Comparison of ENCODE assay signal across 14 cellular contexts in the genomic region with DNA sequence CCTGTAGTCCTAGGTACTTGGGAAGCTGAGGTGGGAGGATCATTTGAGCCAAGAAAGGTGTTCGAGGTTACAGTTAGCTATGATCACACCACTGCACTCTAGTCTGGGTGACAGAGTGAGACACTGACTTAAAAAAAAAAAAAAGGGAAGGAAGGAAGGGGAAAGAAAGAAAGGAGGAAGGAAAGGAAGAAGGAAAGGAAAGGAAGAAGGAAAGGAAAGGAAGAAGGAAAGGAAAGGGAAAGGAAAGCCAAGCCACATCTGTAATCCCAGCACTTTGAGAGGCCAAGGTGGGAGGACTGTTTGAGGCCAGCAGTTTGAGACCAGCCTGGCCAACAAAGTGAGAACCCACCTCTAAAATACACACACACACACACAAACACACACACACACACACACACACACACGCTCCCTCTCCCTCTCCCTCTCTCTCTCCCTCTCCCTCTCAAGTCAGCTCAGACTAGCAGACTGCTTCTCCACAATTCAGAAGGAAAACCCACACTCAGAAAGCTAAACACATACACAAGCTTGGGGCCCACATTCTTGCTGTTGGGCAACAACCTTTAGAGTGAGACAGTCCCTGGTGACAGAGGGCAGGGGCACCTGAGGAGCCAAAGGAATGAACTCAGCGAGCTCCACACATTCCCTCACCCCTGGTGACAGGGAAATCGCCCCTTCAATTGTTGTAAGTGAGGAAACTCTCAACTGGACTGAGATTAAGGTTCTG. TPM values are rescaled to one million over a fixed set of nuclear protein-coding genes. Genes with fewer than 3 reads are reported as not detected.
DNase-seq lines count a peak whose midpoint lies in the region; ATAC-seq and TF ChIP-seq lines count a peak whose summit lies in the region.
"Had no signal": no experiment of that assay in that cellular context is flagged by ENCODE, and none has a peak within 500 bp of the region (broad histone marks: within the 10 kb centered on the region; RNA-seq: fewer than 3 reads in every experiment).

No MANE protein-coding gene starts in this region.

- H3K27me3 Mint-ChIP-seq in activated naive CD4-positive, alpha-beta T cell treated with anti-CD3 and anti-CD28 coated beads for 36 hours (ENCODE audit: low read depth): no peaks in the 10 kb centered on the region
- peaks cover 3% of the 10 kb centered on the region for H3K27me3 Mint-ChIP-seq in glutamatergic neuron (ENCODE audit: unreplicated experiment)
- H3K27me3 Mint-ChIP-seq in stimulated activated naive B cell treated with anti-CD40 and anti-IgM and Interleukin-4, amounts not matched to agents 10 μg/mL and 1 μg/mL and 100 μg/mL, for 72 hours: no peaks in the 10 kb centered on the region

- H3K4me1 ChIP-seq in OCI-LY7 (ENCODE audit: insufficient read depth, low read length, poor library complexity, severe bottlenecking): peaks cover 52% of the 10 kb centered on the region
- 0 out of 2 replicates have a peak, but pooled peaks cover 3% of the 10 kb centered on the region for H3K4me1 ChIP-seq in BE2C
- H3K4me1 ChIP-seq: HAP-1 had no signal

- intact Hi-C loops in activated naive CD4-positive, alpha-beta T cell treated with anti-CD3 and anti-CD28 coated beads for 36 hours (cut with micrococcal nuclease): no loop called here
- intact Hi-C loops in OCI-LY7 (cut with micrococcal nuclease; ENCODE audit: unreplicated experiment): no loop called here

- peaks cover 18% of the 10 kb centered on the region; the same call in 1 of the 2 replicates for H3K79me2 ChIP-seq in OCI-LY7 (ENCODE audit: insufficient read depth, low read depth, low read length)

- TF ChIP-seq CTCF in OCI-LY7 (conservative IDR thresholded peaks at IDR 0.05; ENCODE audit: low read length) (no peak), glutamatergic neuron (IDR thresholded peaks at IDR 0.05; ENCODE audit: partially characterized antibody, unreplicated experiment) (no peak), BE2C (IDR thresholded peaks at IDR 0.05; ENCODE audit: low read depth, low read length) (no peak)

- no peak for DNase-seq in activated naive CD4-positive, alpha-beta T cell treated with anti-CD3 and anti-CD28 coated beads for 36 hours
- no peak for DNase-seq in activated naive CD4-positive, alpha-beta T cell treated with anti-CD3 and anti-CD28 coated beads, Interleukin-2, amount 50 U/mL, for 72 hours (ENCODE audit: low spot score in 2 of 2)
- DNase-seq in OCI-LY7 (ENCODE audit: low spot score) (no peak), glutamatergic neuron (no peak), GM19240 (ENCODE audit: insufficient read length, low spot score) (no peak), BE2C (no peak)
- no peak for DNase-seq in stimulated activated naive B cell treated with anti-CD40 and anti-IgM and Interleukin-4, amounts not matched to agents 10 μg/mL and 1 μg/mL and 100 μg/mL, for 72 hours
- DNase-seq: anterior cingulate cortex; NCI-H187; stimulated activated CD4-positive, alpha-beta T cell treated with anti-CD3 and anti-CD28 coated beads, Interleukin-4, amount 100 ng/mL, for 1 hour; WERI-Rb-1 had no signal

- H3K9me3 ChIP-seq in OCI-LY7 (ENCODE audit: low read length) (no peaks in the 10 kb centered on the region), BE2C (no peaks in the 10 kb centered on the region; the same call in 1 of the 2 replicates)
- H3K9me3 ChIP-seq: HAP-1 had no signal

- no peaks in the 10 kb centered on the region for H4K20me1 ChIP-seq in OCI-LY7 (ENCODE audit: insufficient read depth, low read length)

- no peaks in the 10 kb centered on the region for H3K36me3 Mint-ChIP-seq in activated naive CD4-positive, alpha-beta T cell treated with anti-CD3 and anti-CD28 coated beads for 36 hours (ENCODE audit: low read depth)
- peaks cover 0 to 5% of the 10 kb centered on the region in 2 donors for H3K36me3 Mint-ChIP-seq in activated naive CD4-positive, alpha-beta T cell treated with anti-CD3 and anti-CD28 coated beads, Interleukin-2, amount 50 U/mL, for 72 hours
- H3K36me3 Mint-ChIP-seq in glutamatergic neuron (ENCODE audit: unreplicated experiment): no peaks in the 10 kb centered on the region
- H3K36me3 Mint-ChIP-seq in stimulated activated naive B cell treated with anti-CD40 and anti-IgM and Interleukin-4, amounts not matched to agents 10 μg/mL and 1 μg/mL and 100 μg/mL, for 72 hours: peaks cover 0 to 3% of the 10 kb centered on the region in 2 donors

- ATAC-seq in activated naive CD4-positive, alpha-beta T cell treated with anti-CD3 and anti-CD28 coated beads, Interleukin-2, amount 50 U/mL, for 72 hours: no peak
- peak in 1 of 2 donors; percentile 15 for ATAC-seq in stimulated activated naive B cell treated with anti-CD40 and anti-IgM and Interleukin-4, amounts not matched to agents 10 μg/mL and 1 μg/mL and 100 μg/mL, for 72 hours (replicated peaks)
- no peak for ATAC-seq in HG03439 (IDR thresholded peaks at IDR 0.05; ENCODE audit: unreplicated experiment)
- ATAC-seq: Panc1 had no signal

- H3K9me2 ChIP-seq in OCI-LY7 (ENCODE audit: insufficient read depth, low read length): no peaks in the 10 kb centered on the region

- POLR2A ChIA-PET in OCI-LY7 (lab: Charles Lee): interaction anchor here (0.6 to 0.8 kb wide), 2 partner anchors 149 to 176 kb away, joined by 3 to 5 read pairs; no protein-coding TSS in a partner anchor

- H3K9me3 Mint-ChIP-seq in activated naive CD4-positive, alpha-beta T cell treated with anti-CD3 and anti-CD28 coated beads for 36 hours: no peaks in the 10 kb centered on the region
- no peaks in the 10 kb centered on the region for H3K9me3 Mint-ChIP-seq in activated naive CD4-positive, alpha-beta T cell treated with anti-CD3 and anti-CD28 coated beads, Interleukin-2, amount 50 U/mL, for 72 hours
- peaks cover 7% of the 10 kb centered on the region for H3K9me3 Mint-ChIP-seq in glutamatergic neuron (ENCODE audit: unreplicated experiment)
- H3K9me3 Mint-ChIP-seq in stimulated activated naive B cell treated with anti-CD40 and anti-IgM and Interleukin-4, amounts not matched to agents 10 μg/mL and 1 μg/mL and 100 μg/mL, for 72 hours: no peaks in the 10 kb centered on the region

- H3K4me2 ChIP-seq in OCI-LY7 (ENCODE audit: low read length): peak overlapping the region; percentile 66

- H2AFZ ChIP-seq in OCI-LY7 (ENCODE audit: low read length): no peak overlapping the region

- peaks cover 44% of the 10 kb centered on the region for H3K4me1 Mint-ChIP-seq in activated naive CD4-positive, alpha-beta T cell treated with anti-CD3 and anti-CD28 coated beads for 36 hours (ENCODE audit: low read depth)
- peaks cover 2% of the 10 kb centered on the region for H3K4me1 Mint-ChIP-seq in glutamatergic neuron (ENCODE audit: low read depth, unreplicated experiment)
- H3K4me1 Mint-ChIP-seq in stimulated activated naive B cell treated with anti-CD40 and anti-IgM and Interleukin-4, amounts not matched to agents 10 μg/mL and 1 μg/mL and 100 μg/mL, for 72 hours: peaks cover 27 to 51% of the 10 kb centered on the region in 2 donors

- H3K4me3 ChIP-seq in OCI-LY7 (ENCODE audit: low read depth, low read length, poor library complexity, severe bottlenecking) (peak overlapping the region; percentile 50), BE2C (ENCODE audit: low read depth, low read length) (no peak overlapping the region)
- H3K4me3 ChIP-seq: HAP-1 had no signal

- H3K36me3 ChIP-seq in OCI-LY7 (ENCODE audit: insufficient read depth, low read length): no peaks in the 10 kb centered on the region
- H3K36me3 ChIP-seq in BE2C: no peaks in the 10 kb centered on the region
- H3K36me3 ChIP-seq: HAP-1 had no signal

- H3K4me3 Mint-ChIP-seq in activated naive CD4-positive, alpha-beta T cell treated with anti-CD3 and anti-CD28 coated beads for 36 hours: no peak overlapping the region
- H3K4me3 Mint-ChIP-seq in glutamatergic neuron (ENCODE audit: unreplicated experiment): peak overlapping the region; percentile 45
- H3K4me3 Mint-ChIP-seq in stimulated activated naive B cell treated with anti-CD40 and anti-IgM and Interleukin-4, amounts not matched to agents 10 μg/mL and 1 μg/mL and 100 μg/mL, for 72 hours: peak overlapping the region; percentile 35 to 71

- peak overlapping the region; percentile 20 for H3K27ac ChIP-seq in OCI-LY7 (ENCODE audit: low read depth, low read length, poor library complexity, severe bottlenecking)
- H3K27ac ChIP-seq: WERI-Rb-1 had no signal

- CTCF ChIA-PET in activated naive CD4-positive, alpha-beta T cell treated with anti-CD3 and anti-CD28 coated beads for 36 hours (lab: Charles Lee): no interaction called here
- CTCF ChIA-PET in OCI-LY7 (lab: Charles Lee; ENCODE audit: unreplicated experiment): no interaction called here

- BruUV-seq in OCI-LY7 (replicated peaks; lab: Mats Ljungman, UMichigan): no TSS peak

- peak overlapping the region; percentile 38 for H3K27ac Mint-ChIP-seq in activated naive CD4-positive, alpha-beta T cell treated with anti-CD3 and anti-CD28 coated beads for 36 hours
- peak overlapping the region in 1 of 2 donors; percentile 26 for H3K27ac Mint-ChIP-seq in activated naive CD4-positive, alpha-beta T cell treated with anti-CD3 and anti-CD28 coated beads, Interleukin-2, amount 50 U/mL, for 72 hours
- H3K27ac Mint-ChIP-seq in glutamatergic neuron (ENCODE audit: unreplicated experiment): no peak overlapping the region
- peak overlapping the region; percentile 75 for H3K27ac Mint-ChIP-seq in stimulated activated naive B cell treated with anti-CD40 and anti-IgM and Interleukin-4, amounts not matched to agents 10 μg/mL and 1 μg/mL and 100 μg/mL, for 72 hours

- H3K27me3 ChIP-seq in BE2C: no peaks in the 10 kb centered on the region

RNA-seq across cellular contexts. Expression of a gene that starts 2.7 kb away (rescaled TPM):
- 1 to 10 TPM; 1.9 to 2.4 TPM for total RNA-seq in activated naive CD4-positive, alpha-beta T cell treated with anti-CD3 and anti-CD28 coated beads for 36 hours
- total RNA-seq in activated naive CD4-positive, alpha-beta T cell treated with anti-CD3 and anti-CD28 coated beads, Interleukin-2, amount 50 U/mL, for 72 hours: 1 to 10 TPM; 1.6 to 3.5 TPM
- 3.4 and 5.3 TPM in 2 replicates for total RNA-seq in OCI-LY7 (2014; rRNA removed; shearing (Covaris generic))
- 4.6 TPM in 2 replicates for total RNA-seq in OCI-LY7 (2022)
- total RNA-seq in glutamatergic neuron (ENCODE audit: unreplicated experiment): 8.7 TPM
- polyA plus RNA-seq in BE2C (2012; ENCODE audit: insufficient read depth, insufficient read length, low read depth): 0.20 TPM

RNA-seq across cellular contexts. Expression of a gene that starts 41.1 kb away (rescaled TPM):
- total RNA-seq in activated naive CD4-positive, alpha-beta T cell treated with anti-CD3 and anti-CD28 coated beads for 36 hours: 1 to 10 TPM; 3.7 to 4.1 TPM
- total RNA-seq in activated naive CD4-positive, alpha-beta T cell treated with anti-CD3 and anti-CD28 coated beads, Interleukin-2, amount 50 U/mL, for 72 hours: 10 to 100 TPM in 1 of 2 donors, 1 to 10 TPM in 1; 3.6 to 11.6 TPM
- total RNA-seq in OCI-LY7 (2014; rRNA removed; shearing (Covaris generic)): 2.3 and 2.6 TPM in 2 replicates
- total RNA-seq in OCI-LY7 (2022) (4.5 and 4.6 TPM in 2 replicates), glutamatergic neuron (ENCODE audit: unreplicated experiment) (8.8 TPM)
- polyA plus RNA-seq in BE2C (2012; ENCODE audit: insufficient read depth, insufficient read length, low read depth): 0.57 TPM
